In genomic region chr20:1477896-1478490, GRCh38 we compare ENCODE assay signal across 30 cellular contexts. TPM values are rescaled to one million over a fixed set of nuclear protein-coding genes. Genes with fewer than 3 reads are reported as not detected.
A peak's percentile ranks its signal among the peaks of the same experiment; 100 is the strongest.
DNase-seq lines count a peak whose midpoint lies in the region; ATAC-seq, FAIRE-seq and TF ChIP-seq lines count a peak whose summit lies in the region.
"Had no signal": no experiment of that assay in that cellular context is flagged by ENCODE, and none has a peak within 500 bp of the region (broad histone marks: within the 10 kb centered on the region; RNA-seq: fewer than 3 reads in every experiment).

No MANE protein-coding gene starts in this region.

- H3K27me3 Mint-ChIP-seq in HFFc6 (ENCODE audit: insufficient read depth) (peaks cover 4% of the 10 kb centered on the region), glutamatergic neuron (ENCODE audit: unreplicated experiment) (no peaks in the 10 kb centered on the region)

- DNase-seq in A549 (ENCODE audit: low read depth in 1 of 2, low spot score in 1 of 2): no peak
- no peak for DNase-seq in HFFc6
- DNase-seq in mammary epithelial cell: peak; percentile 83
- no peak for DNase-seq in cerebellum (ENCODE audit: low spot score)
- DNase-seq in glutamatergic neuron: no peak
- DNase-seq: activated CD4-positive, alpha-beta T cell treated with anti-CD3 and anti-CD28 coated beads, Interleukin-2, amount 50 U/mL, for 48 hours; activated CD8-positive, alpha-beta memory T cell treated with anti-CD3 and anti-CD28 coated beads, Interleukin-2, amount 50 U/mL, for 4 hours; activated naive CD4-positive, alpha-beta T cell treated with anti-CD3 and anti-CD28 coated beads for 36 hours; adrenal gland; islet precursor cell; left ventricle myocardium inferior; mesendoderm; NCI-H510A; retina; small intestine; stimulated activated naive CD4-positive, alpha-beta T cell; T-helper 17 cell had no signal

- H3K27ac ChIP-seq in A549: peak overlapping the region; percentile 47 to 77; a peak in 4 of 6 replicates
- peak overlapping the region; percentile 94 for H3K27ac ChIP-seq in mammary epithelial cell (ENCODE audit: insufficient read depth, low read depth, low read length)
- H3K27ac ChIP-seq in neutrophil: peak overlapping the region; percentile 58
- H3K27ac ChIP-seq: adrenal gland, left ventricle myocardium inferior, parathyroid adenoma had no signal

- H3K4me3 ChIP-seq in A549 (no peak overlapping the region), mammary epithelial cell (replicated peaks in 1 of 3; ENCODE audit: insufficient read depth in 1 of 3, low read depth in 2 of 3, low read length in 3 of 3) (peak overlapping the region; percentile 32 to 50 (median 48)), neutrophil (ENCODE audit: low read depth in 1 of 2, low read length in 1 of 2) (no peak overlapping the region)
- H3K4me3 ChIP-seq: adrenal gland, HAP-1, left ventricle myocardium inferior had no signal

- POLR2A ChIA-PET in A549 (lab: Yijun Ruan, JAX): interaction anchor here (0.6 kb wide), 1 partner anchor 11 kb away, joined by 3 read pairs; the partner anchor contains the start of gene NSFL1C

- peak overlapping the region; percentile 57 for H3K4me2 ChIP-seq in A549
- peak overlapping the region; percentile 75 for H3K4me2 ChIP-seq in mammary epithelial cell (ENCODE audit: insufficient read depth, low read depth, low read length)

- in situ Hi-C loops in mammary epithelial cell (cut with MboI; ENCODE audit: low sequenced_read_pairs in 2 of 2): no loop called here

- dilution Hi-C loops in mammary epithelial cell (cut with HindIII; ENCODE audit: low sequenced_read_pairs): no loop called here

- H3K4me1 Mint-ChIP-seq in HFFc6 (ENCODE audit: low read depth) (peaks cover 36% of the 10 kb centered on the region), glutamatergic neuron (ENCODE audit: low read depth, unreplicated experiment) (no peaks in the 10 kb centered on the region)
- H3K4me1 Mint-ChIP-seq: brain, neural crest cell had no signal

- no peaks in the 10 kb centered on the region for H3K9me3 Mint-ChIP-seq in HFFc6
- no peaks in the 10 kb centered on the region for H3K9me3 Mint-ChIP-seq in glutamatergic neuron (ENCODE audit: unreplicated experiment)
- H3K9me3 Mint-ChIP-seq: activated naive CD4-positive, alpha-beta T cell treated with anti-CD3 and anti-CD28 coated beads for 36 hours; activated T-helper 1 cell treated with anti-CD3 and anti-CD28 coated beads, Interleukin-12 subunit alpha, Interleukin-12 subunit beta, Interleukin-2, Interleukin-4 antibody, amounts not matched to agents 30 ng/mL and 10 ng/mL and 1 ng/mL, durations not matched to agents 14 hours and 24 hours and 36 hours; brain; neural crest cell had no signal

- WGBS in A549 (ENCODE audit: missing lambda C conversion rate): 73% methylated on average over 7 of the region's 7 CpGs
- 22% methylated on average over 7 of the region's 7 CpGs for WGBS in mammary epithelial cell (ENCODE audit: low coverage, missing lambda C conversion rate)

- H3K36me3 Mint-ChIP-seq in HFFc6 (ENCODE audit: low read depth): no peaks in the 10 kb centered on the region
- H3K36me3 Mint-ChIP-seq in glutamatergic neuron (ENCODE audit: unreplicated experiment): no peaks in the 10 kb centered on the region
- H3K36me3 Mint-ChIP-seq: brain, IgD-negative memory B cell had no signal

- H3K9ac ChIP-seq in mammary epithelial cell (ENCODE audit: insufficient read depth, low read length): peak overlapping the region; percentile 81
- H3K9ac ChIP-seq: parathyroid adenoma had no signal

- no peak for TF ChIP-seq RAD21 in A549 (conservative IDR thresholded peaks at IDR 0.05 in 1 of 2, IDR thresholded peaks at IDR 0.05 in 1 of 2)

- CTCF ChIA-PET in A549 (lab: Yijun Ruan, JAX) (interaction anchor here (0.7 to 4.5 kb wide), 7 partner anchors 8 to 30 kb away, joined by 3 to 39 read pairs (median 3); partner anchors contain the start of genes NSFL1C and SIRPB2), mammary epithelial cell (lab: Charles Lee; ENCODE audit: low non-redundant PET) (interaction anchor here (2.4 kb wide), 1 partner anchor 26 kb away, joined by 14 read pairs; no protein-coding TSS in a partner anchor)

- peaks cover 18% of the 10 kb centered on the region for H3K79me2 ChIP-seq in mammary epithelial cell (ENCODE audit: insufficient read depth, low read length)
- H3K79me2 ChIP-seq: parathyroid adenoma had no signal

- H2AFZ ChIP-seq in mammary epithelial cell (ENCODE audit: low read depth, low read length): peak overlapping the region; percentile 23
- H2AFZ ChIP-seq: parathyroid adenoma had no signal

- ATAC-seq in A549 (no peak), GM21619 (IDR thresholded peaks at IDR 0.05; ENCODE audit: unreplicated experiment) (no peak), GM18867 (IDR thresholded peaks at IDR 0.05; ENCODE audit: unreplicated experiment) (no peak)
- ATAC-seq: T-helper 17 cell had no signal

- H3K36me3 ChIP-seq in mammary epithelial cell (ENCODE audit: insufficient read depth, low read length) (no peaks in the 10 kb centered on the region), neutrophil (peaks cover 88% of the 10 kb centered on the region)
- H3K36me3 ChIP-seq: adrenal gland, HAP-1, left ventricle myocardium inferior had no signal

- no peaks in the 10 kb centered on the region for H4K20me1 ChIP-seq in mammary epithelial cell (ENCODE audit: insufficient read depth, low read length)

- BruUV-seq in mammary epithelial cell (replicated peaks; lab: Mats Ljungman, UMichigan): TSS peak; percentile 74

- no peak for TF ChIP-seq POLR2A in A549 (IDR thresholded peaks at IDR 0.05; ENCODE audit: low read length)

- H3K9me3 ChIP-seq in A549 (no peaks in the 10 kb centered on the region), mammary epithelial cell (replicated peaks; ENCODE audit: insufficient read depth, low read length) (no peaks in the 10 kb centered on the region), neutrophil (no peaks in the 10 kb centered on the region)
- H3K9me3 ChIP-seq: adrenal gland, HAP-1, left ventricle myocardium inferior had no signal

- H3K4me1 ChIP-seq in A549: peaks cover 21% of the 10 kb centered on the region
- H3K4me1 ChIP-seq in mammary epithelial cell (ENCODE audit: insufficient read depth, low read length): peaks cover 51% of the 10 kb centered on the region
- peaks cover 49 to 51% of the 10 kb centered on the region in 2 experiments for H3K4me1 ChIP-seq in neutrophil (ENCODE audit: control insufficient read depth in 1 of 2, insufficient read depth in 1 of 2, low read depth in 1 of 2, low read length in 1 of 2)
- H3K4me1 ChIP-seq: adrenal gland, HAP-1, left ventricle myocardium inferior, parathyroid adenoma had no signal

- H3K4me3 Mint-ChIP-seq in HFFc6 (no peak overlapping the region), glutamatergic neuron (ENCODE audit: unreplicated experiment) (no peak overlapping the region)
- H3K4me3 Mint-ChIP-seq: activated naive CD4-positive, alpha-beta T cell treated with anti-CD3 and anti-CD28 coated beads for 36 hours; activated T-helper 1 cell treated with anti-CD3 and anti-CD28 coated beads, Interleukin-12 subunit alpha, Interleukin-12 subunit beta, Interleukin-2, Interleukin-4 antibody, amounts not matched to agents 30 ng/mL and 10 ng/mL and 1 ng/mL, durations not matched to agents 14 hours and 24 hours and 36 hours; B cell; brain; IgD-negative memory B cell; neural crest cell; T-helper 17 cell had no signal

- TF ChIP-seq EP300 in A549 (IDR thresholded peaks at IDR 0.05): no peak

- intact Hi-C loops in mammary epithelial cell (cut with micrococcal nuclease): loop anchor here (1.0 kb wide), 1 partner anchor 12 kb away; no protein-coding TSS in a partner anchor

- no peak for TF ChIP-seq CTCF in A549 (IDR thresholded peaks at IDR 0.05)
- TF ChIP-seq CTCF in HFFc6 (IDR thresholded peaks at IDR 0.05): no peak
- no peak for TF ChIP-seq CTCF in mammary epithelial cell (conservative IDR thresholded peaks at IDR 0.05 in 1 of 2, IDR thresholded peaks at IDR 0.05 in 1 of 2; ENCODE audit: extremely low read depth in 1 of 2, insufficient read depth in 1 of 2, low read depth in 1 of 2, low read length in 2 of 2)
- no peak for TF ChIP-seq CTCF in neutrophil (IDR thresholded peaks at IDR 0.05)
- no peak for TF ChIP-seq CTCF in glutamatergic neuron (IDR thresholded peaks at IDR 0.05; ENCODE audit: partially characterized antibody, unreplicated experiment)

- H3K27me3 ChIP-seq in mammary epithelial cell (ENCODE audit: insufficient read depth, low read length) (no peaks in the 10 kb centered on the region), neutrophil (no peaks in the 10 kb centered on the region)
- H3K27me3 ChIP-seq: adrenal gland had no signal

- no peak for FAIRE-seq in A549 (lab: Jason Lieb, UNC)
- FAIRE-seq: GM12892, small intestine, TTC549 had no signal

- peak overlapping the region; percentile 78; the same call in 1 of the 2 replicates for H3K27ac Mint-ChIP-seq in HFFc6
- H3K27ac Mint-ChIP-seq in glutamatergic neuron (ENCODE audit: unreplicated experiment): no peak overlapping the region
- H3K27ac Mint-ChIP-seq: activated naive CD4-positive, alpha-beta T cell treated with anti-CD3 and anti-CD28 coated beads for 36 hours; activated T-helper 1 cell treated with anti-CD3 and anti-CD28 coated beads, Interleukin-12 subunit alpha, Interleukin-12 subunit beta, Interleukin-2, Interleukin-4 antibody, amounts not matched to agents 30 ng/mL and 10 ng/mL and 1 ng/mL, durations not matched to agents 14 hours and 24 hours and 36 hours; B cell; brain; IgD-negative memory B cell; T-helper 17 cell had no signal

RNA-seq across cellular contexts. Expression of gene NSFL1C, which starts 11.3 kb away (rescaled TPM):
- polyA plus RNA-seq in A549 (2011; rRNA removed): 53.2 and 56.6 TPM in 2 replicates
- polyA plus RNA-seq in A549 (2012; cell fraction: cytosol; rRNA removed): 44.0 and 54.8 TPM in 2 replicates
- polyA plus RNA-seq in A549 (2012; cell fraction: nucleus; rRNA removed): 46.1 and 64.4 TPM in 2 replicates
- polyA plus RNA-seq in A549 (2017; fragmentation: RNase III; extraction: RNeasy Plus Mini Kit Qiagen cat#74134 plus additional on column Dnase treatment): 117 to 136 TPM (median 125 TPM) in 3 replicates
- 32.6 and 45.7 TPM in 2 replicates for polyA minus RNA-seq in A549 (2011; rRNA and poly(A)+ RNA removed)
- 100 to 1,000 TPM in 3 of 6 experiments, 10 to 100 TPM in 3; 85.4 to 125 (median 103) TPM for total RNA-seq in HFFc6 (2021; fragmentation: NEBNext Ultra II Directional; extraction: Animal tissue kit (Norgen Biotek cat#: 25700))
- 100 to 1,000 TPM in 1 of 2 donors, 10 to 100 TPM in 1; 46.3 to 105 TPM for total RNA-seq in mammary epithelial cell
- polyA plus RNA-seq in mammary epithelial cell: 29.6 TPM
- 73.3 TPM for polyA minus RNA-seq in mammary epithelial cell
- total RNA-seq in cerebellum: 30.4 TPM
- 71.4 TPM for total RNA-seq in glutamatergic neuron (ENCODE audit: unreplicated experiment)

RNA-seq across cellular contexts. Expression of gene SIRPB2, which starts 13.2 kb away (rescaled TPM):
- polyA plus RNA-seq in A549 (2011; rRNA removed) (not detected in 2 replicates), A549 (2017; fragmentation: RNase III; extraction: RNeasy Plus Mini Kit Qiagen cat#74134 plus additional on column Dnase treatment) (not detected in 3 replicates), mammary epithelial cell (2.4 TPM)
- not detected in 2 replicates for polyA plus RNA-seq in A549 (2012; cell fraction: cytosol; rRNA removed)
- polyA plus RNA-seq in A549 (2012; cell fraction: nucleus; rRNA removed): not detected in 2 replicates
- not detected in 2 replicates for polyA minus RNA-seq in A549 (2011; rRNA and poly(A)+ RNA removed)
- not detected for total RNA-seq in HFFc6 (2021; fragmentation: NEBNext Ultra II Directional; extraction: Animal tissue kit (Norgen Biotek cat#: 25700))
- total RNA-seq in mammary epithelial cell (1 to 10 TPM in 1 of 2 donors, under 1 TPM in 1; 0.33 to 5.5 TPM), cerebellum (1.00 TPM), glutamatergic neuron (ENCODE audit: unreplicated experiment) (not detected)
- polyA minus RNA-seq in mammary epithelial cell: 18.5 TPM
- total RNA-seq: activated naive CD4-positive, alpha-beta T cell treated with anti-CD3 and anti-CD28 coated beads for 36 hours; activated T-helper 1 cell treated with anti-CD3 and anti-CD28 coated beads, Interleukin-12 subunit alpha, Interleukin-12 subunit beta, Interleukin-2, Interleukin-4 antibody, amounts not matched to agents 30 ng/mL and 10 ng/mL and 1 ng/mL, durations not matched to agents 14 hours and 24 hours and 36 hours; B cell; neural crest cell; OCI-LY7 had no signal

Comparison
In these comparisons a context has a peak if more than half of its experiments do, and no peak if none do; other contexts are left out.
1. H3K4me3 ChIP-seq: peak in mammary epithelial cell (3 of 3); none in A549 (single experiment) and neutrophil (0 of 2).
2. Peak in every context shown above with its lines, with median percentiles within 50 percentile points of each other: H3K27ac ChIP-seq.